8 cellular contexts compared by ENCODE assay signal in the genomic region with DNA sequence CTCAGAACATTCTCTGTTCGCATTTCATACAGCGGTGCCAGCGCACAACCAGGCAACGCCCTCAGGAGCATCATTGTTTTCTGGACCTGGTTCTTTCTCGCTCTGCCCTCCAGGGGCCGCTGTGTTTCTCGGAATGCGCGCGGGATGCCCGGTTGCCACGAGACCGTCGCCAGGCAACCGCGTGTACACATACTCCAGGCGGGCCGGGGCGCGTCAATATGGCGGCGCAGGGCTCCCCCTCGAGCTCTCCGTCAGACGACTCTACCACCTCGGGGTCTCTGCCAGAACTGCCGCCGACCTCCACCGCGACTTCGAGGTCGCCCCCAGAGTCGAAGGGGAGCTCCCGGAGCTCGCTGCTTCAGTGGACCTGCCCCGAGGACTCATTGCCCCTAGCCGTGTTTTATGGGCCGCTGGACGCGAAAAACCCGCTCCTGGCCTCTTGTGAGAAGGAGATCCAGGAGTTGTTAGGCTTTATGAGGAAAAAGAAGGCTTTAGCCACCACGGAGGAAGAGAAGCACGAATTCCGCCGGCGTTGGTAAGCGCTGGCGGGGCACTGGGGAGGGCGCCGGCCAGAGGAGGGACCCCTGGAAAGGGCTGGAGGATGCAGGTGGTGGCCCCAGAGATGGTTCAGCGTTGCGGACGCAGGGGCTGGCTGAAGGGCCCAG. TPM values are rescaled to one million over a fixed set of nuclear protein-coding genes. Genes with fewer than 3 reads are reported as not detected.
DNase-seq lines count a peak whose midpoint lies in the region; TF ChIP-seq lines count a peak whose summit lies in the region.

A gene with protein sequence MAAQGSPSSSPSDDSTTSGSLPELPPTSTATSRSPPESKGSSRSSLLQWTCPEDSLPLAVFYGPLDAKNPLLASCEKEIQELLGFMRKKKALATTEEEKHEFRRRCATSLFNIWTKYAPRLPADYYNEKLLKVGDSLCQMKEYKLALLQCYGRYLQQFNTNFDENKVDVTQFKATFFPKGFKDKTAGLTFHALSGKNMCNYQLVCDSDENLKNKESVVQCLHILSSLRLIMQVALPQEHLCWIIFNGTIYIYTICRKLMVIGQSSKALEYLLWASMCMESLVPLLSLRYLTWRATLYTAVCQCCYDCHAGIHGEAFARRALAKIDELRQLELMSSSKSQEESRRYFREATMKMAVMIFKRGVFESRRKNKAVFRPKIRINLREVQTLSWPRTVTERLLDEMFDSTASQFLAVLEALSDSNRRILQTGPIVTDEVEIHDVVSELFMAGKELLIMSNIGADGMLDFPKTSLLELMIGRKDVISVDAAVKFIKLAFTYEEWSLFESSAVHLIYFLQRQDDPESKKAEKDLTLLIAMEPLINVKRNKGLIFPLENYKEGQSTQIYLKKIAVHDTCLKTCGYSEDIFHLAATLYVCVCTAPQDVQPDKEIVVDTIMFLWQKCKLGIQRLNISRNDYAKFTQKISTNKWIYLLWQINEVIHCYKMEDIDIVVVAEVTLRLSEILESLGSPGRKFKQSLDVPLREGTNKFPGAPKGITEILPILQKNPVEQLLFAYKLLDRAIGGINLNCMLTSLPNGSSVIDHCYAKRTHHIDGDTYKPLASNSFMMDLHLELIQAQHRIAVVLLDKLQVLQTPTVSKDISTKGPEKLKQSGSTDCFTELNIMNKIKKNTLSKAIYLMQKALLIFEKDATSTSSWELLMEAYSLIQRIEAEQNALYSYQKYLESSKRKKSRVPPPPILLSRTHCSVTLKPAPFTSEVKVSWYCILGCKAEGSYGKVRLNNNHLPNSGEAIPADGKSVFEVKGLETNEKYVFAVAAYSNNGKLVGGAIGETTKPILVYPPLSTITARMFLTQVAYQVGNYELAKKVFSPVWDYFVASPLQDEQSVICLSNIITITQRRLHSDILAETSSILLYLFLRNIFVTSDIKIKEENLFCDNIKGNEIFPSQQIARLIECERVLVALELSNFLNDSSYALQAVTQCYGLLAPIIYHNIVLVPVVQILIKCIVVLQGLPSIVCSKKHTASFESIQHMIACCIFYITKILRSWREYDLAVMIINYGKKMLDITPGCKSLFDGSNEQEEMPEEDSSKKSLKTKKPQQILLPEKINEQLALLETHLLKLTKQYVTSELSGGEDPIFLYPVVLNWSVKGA (N-terminal part only) (plus strand): TSS at position 186 of the 665 bp plus-strand sequence. CDS start 33 bp downstream, at position 219.

- H3K4me3 ChIP-seq in HEK293 (ENCODE audit: low read depth, low read length): peak within 1 kb of the TSS; percentile 87
- peak within 1 kb of the TSS; percentile 46 for H3K4me3 ChIP-seq in suprapubic skin

- peaks cover 28% of the 10 kb centered on the region for H3K27me3 Mint-ChIP-seq in activated naive CD4-positive, alpha-beta T cell treated with anti-CD3 and anti-CD28 coated beads, Interleukin-2, amount 10 ng/mL, durations not matched to agents 7 days and 5 days

- in situ Hi-C loops in G401 (cut with HindIII; ENCODE audit: low sequenced_read_pairs) (no loop called here), SK-MEL-5 (cut with HindIII; ENCODE audit: low pct_unique_long_range_greater_than_20kb, low sequenced_read_pairs) (no loop called here)

- H3K9me3 ChIP-seq in HEK293 (ENCODE audit: control insufficient read depth, insufficient read depth, low read depth, low read length) (no peaks in the 10 kb centered on the region), suprapubic skin (no peaks in the 10 kb centered on the region)

- TF ChIP-seq CTCF in HEK293 (tag by site-specific recombination; IDR thresholded peaks at IDR 0.05): peak; percentile 92
- peak; percentile 75 to 90 for TF ChIP-seq CTCF in suprapubic skin (IDR thresholded peaks at IDR 0.05)

- H3K27ac ChIP-seq in HEK293 (ENCODE audit: extremely low read depth, low read depth, low read length) (no peak within 1 kb of the TSS), suprapubic skin (peak within 1 kb of the TSS; percentile 41)

- DNase-seq in G401 (ENCODE audit: low spot score): peak; percentile 91
- DNase-seq in MV-4-11 (lab: John Stamatoyannopoulos, UW): peak; percentile 82
- peak; percentile 95 for DNase-seq in SK-MEL-5 (ENCODE audit: low read depth, low spot score)
- peak; percentile 96 for DNase-seq in activated naive CD4-positive, alpha-beta T cell treated with anti-CD3 and anti-CD28 coated beads, Interleukin-2, amount 10 ng/mL, durations not matched to agents 7 days and 5 days
- peak; percentile 93 for DNase-seq in globus pallidus (ENCODE audit: low spot score)
- DNase-seq in occipital lobe (lab: John Stamatoyannopoulos, UW): peak; percentile 90
- peak; percentile 96 to 97 for DNase-seq in suprapubic skin (ENCODE audit: low spot score in 2 of 2)

- H3K4me1 Mint-ChIP-seq in activated naive CD4-positive, alpha-beta T cell treated with anti-CD3 and anti-CD28 coated beads, Interleukin-2, amount 10 ng/mL, durations not matched to agents 7 days and 5 days: peaks cover 30% of the 10 kb centered on the region

- peak within 1 kb of the TSS; percentile 79 for H3K4me3 Mint-ChIP-seq in activated naive CD4-positive, alpha-beta T cell treated with anti-CD3 and anti-CD28 coated beads, Interleukin-2, amount 10 ng/mL, durations not matched to agents 7 days and 5 days

- H3K27me3 ChIP-seq in suprapubic skin: no peaks in the 10 kb centered on the region

- CTCF ChIA-PET in HEK293 (lab: Yijun Ruan, JAX): interaction anchor here (0.5 to 2.6 kb wide), 15 partner anchors 7 to 688 kb away, joined by 3 to 20 read pairs (median 4); no protein-coding TSS in a partner anchor
- CTCF ChIA-PET in activated naive CD4-positive, alpha-beta T cell treated with anti-CD3 and anti-CD28 coated beads, Interleukin-2, amount 10 ng/mL, durations not matched to agents 7 days and 5 days (lab: Charles Lee): interaction anchor here (0.7 to 3.3 kb wide), 15 partner anchors 15 to 274 kb away, joined by 3 to 30 read pairs (median 5); a partner anchor contains a TSS

- POLR2A ChIA-PET in HEK293 (lab: Yijun Ruan, JAX): interaction anchor here (0.9 to 1.1 kb wide), 2 partner anchors 89 to 423 kb away, joined by 3 to 7 read pairs; a partner anchor contains a TSS

- H3K36me3 Mint-ChIP-seq in activated naive CD4-positive, alpha-beta T cell treated with anti-CD3 and anti-CD28 coated beads, Interleukin-2, amount 10 ng/mL, durations not matched to agents 7 days and 5 days: no peaks in the 10 kb centered on the region

- H3K4me1 ChIP-seq in HEK293 (ENCODE audit: control insufficient read depth, insufficient read depth, low read length) (no peaks in the 10 kb centered on the region; the same call in 1 of the 2 replicates), suprapubic skin (peaks cover 12% of the 10 kb centered on the region)

- H3K36me3 ChIP-seq in HEK293 (ENCODE audit: control insufficient read depth in 2 of 2, insufficient read depth in 1 of 2, low read length in 2 of 2): no peaks in the 10 kb centered on the region
- no peaks in the 10 kb centered on the region for H3K36me3 ChIP-seq in suprapubic skin

- no peak within 1 kb of the TSS for H3K27ac Mint-ChIP-seq in activated naive CD4-positive, alpha-beta T cell treated with anti-CD3 and anti-CD28 coated beads, Interleukin-2, amount 10 ng/mL, durations not matched to agents 7 days and 5 days

- no peaks in the 10 kb centered on the region for H3K9me3 Mint-ChIP-seq in activated naive CD4-positive, alpha-beta T cell treated with anti-CD3 and anti-CD28 coated beads, Interleukin-2, amount 10 ng/mL, durations not matched to agents 7 days and 5 days

- no peak for TF ChIP-seq EP300 in suprapubic skin (IDR thresholded peaks at IDR 0.05)

- WGBS in suprapubic skin: 4% methylated on average over 29 of the region's 53 CpGs

- peak in 1 of 2 donors; percentile 35 for TF ChIP-seq POLR2A in suprapubic skin (IDR thresholded peaks at IDR 0.05)

TF ChIP-seq in HEK293, 187 proteins besides CTCF, POLR2A, EP300 and RAD21 (continues in another document):
- peak; percentile 79 for TF ChIP-seq GLIS2 (tag by site-specific recombination; IDR thresholded peaks at IDR 0.05)
- TF ChIP-seq, protein P1, sequence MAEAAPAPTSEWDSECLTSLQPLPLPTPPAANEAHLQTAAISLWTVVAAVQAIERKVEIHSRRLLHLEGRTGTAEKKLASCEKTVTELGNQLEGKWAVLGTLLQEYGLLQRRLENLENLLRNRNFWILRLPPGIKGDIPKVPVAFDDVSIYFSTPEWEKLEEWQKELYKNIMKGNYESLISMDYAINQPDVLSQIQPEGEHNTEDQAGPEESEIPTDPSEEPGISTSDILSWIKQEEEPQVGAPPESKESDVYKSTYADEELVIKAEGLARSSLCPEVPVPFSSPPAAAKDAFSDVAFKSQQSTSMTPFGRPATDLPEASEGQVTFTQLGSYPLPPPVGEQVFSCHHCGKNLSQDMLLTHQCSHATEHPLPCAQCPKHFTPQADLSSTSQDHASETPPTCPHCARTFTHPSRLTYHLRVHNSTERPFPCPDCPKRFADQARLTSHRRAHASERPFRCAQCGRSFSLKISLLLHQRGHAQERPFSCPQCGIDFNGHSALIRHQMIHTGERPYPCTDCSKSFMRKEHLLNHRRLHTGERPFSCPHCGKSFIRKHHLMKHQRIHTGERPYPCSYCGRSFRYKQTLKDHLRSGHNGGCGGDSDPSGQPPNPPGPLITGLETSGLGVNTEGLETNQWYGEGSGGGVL (tag by site-specific recombination; IDR thresholded peaks at IDR 0.05): no peak
- 0 out of 2 replicates have a peak, but pooled peaks have one; percentile 30 for TF ChIP-seq ZNF501 (tag by site-specific recombination; IDR thresholded peaks at IDR 0.05)
- TF ChIP-seq ZNF776 (tag by site-specific recombination; IDR thresholded peaks at IDR 0.05; ENCODE audit: borderline replicate concordance): no peak
- TF ChIP-seq ZNF394 (tag by site-specific recombination; IDR thresholded peaks at IDR 0.05; ENCODE audit: borderline replicate concordance): peak; percentile 52; the same call in 1 of the 2 replicates
- TF ChIP-seq, protein P2, sequence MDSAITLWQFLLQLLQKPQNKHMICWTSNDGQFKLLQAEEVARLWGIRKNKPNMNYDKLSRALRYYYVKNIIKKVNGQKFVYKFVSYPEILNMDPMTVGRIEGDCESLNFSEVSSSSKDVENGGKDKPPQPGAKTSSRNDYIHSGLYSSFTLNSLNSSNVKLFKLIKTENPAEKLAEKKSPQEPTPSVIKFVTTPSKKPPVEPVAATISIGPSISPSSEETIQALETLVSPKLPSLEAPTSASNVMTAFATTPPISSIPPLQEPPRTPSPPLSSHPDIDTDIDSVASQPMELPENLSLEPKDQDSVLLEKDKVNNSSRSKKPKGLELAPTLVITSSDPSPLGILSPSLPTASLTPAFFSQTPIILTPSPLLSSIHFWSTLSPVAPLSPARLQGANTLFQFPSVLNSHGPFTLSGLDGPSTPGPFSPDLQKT (IDR thresholded peaks at IDR 0.05; ENCODE audit: borderline replicate concordance, low read depth, low read length): no peak
- TF ChIP-seq ZNF596 (tag by site-specific recombination; IDR thresholded peaks at IDR 0.05): no peak

RNA-seq across cellular contexts. Expression of the gene that starts here (rescaled TPM):
- 0.06 and 0.20 TPM in 2 replicates for total RNA-seq in G401 (2014; rRNA removed; shearing (Covaris generic))
- 0.05 and 0.40 TPM in 2 replicates for total RNA-seq in SK-MEL-5 (2014; rRNA removed; shearing (Covaris generic))
- 0.18 and 1.1 TPM in 2 replicates for polyA plus RNA-seq in SK-MEL-5 (2015; cell fraction: cytosol; rRNA removed)
- 1.2 and 3.6 TPM in 2 replicates for polyA plus RNA-seq in SK-MEL-5 (2015; cell fraction: nucleus; rRNA removed)
- total RNA-seq in occipital lobe (5.9 TPM), suprapubic skin (under 1 TPM in 1 of 4 donors, not detected in 3; 0.16 TPM)

Comparison
In these comparisons a context has a peak if more than half of its experiments do, and no peak if none do; other contexts are left out.
1. Peak in DNase-seq in G401; RNA of the gene not detected or under 1 TPM.
2. Peak in DNase-seq, H3K4me3 ChIP-seq and H3K27ac ChIP-seq in suprapubic skin; RNA of the gene not detected or under 1 TPM.